Comparison of ENCODE assay signal across 1 cellular context in the genomic region with DNA sequence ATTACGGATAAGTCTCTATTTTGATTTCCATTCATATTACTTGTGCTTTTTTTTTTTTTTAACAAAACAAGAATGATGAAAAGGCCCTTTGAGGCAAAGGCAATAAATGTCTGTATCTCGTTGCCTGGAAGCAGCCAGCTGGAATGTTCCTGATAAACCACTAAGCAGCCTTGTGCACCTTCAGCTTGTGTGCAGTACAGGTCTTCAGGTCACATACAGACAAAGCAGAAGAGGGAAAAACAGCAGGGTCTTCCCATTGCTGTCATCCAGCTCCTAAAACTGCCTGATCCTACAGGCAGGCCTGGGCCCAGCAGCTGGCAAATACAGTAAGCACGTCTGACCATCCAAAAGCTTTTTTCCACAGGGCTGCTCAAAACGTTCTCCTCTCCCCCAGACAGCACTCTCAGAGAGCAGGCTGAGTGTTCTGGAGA.
TF ChIP-seq lines count a peak whose summit lies in the region.

No MANE protein-coding gene starts in this region.

TF ChIP-seq in IMR-90, 13 proteins besides CTCF, POLR2A, EP300 and RAD21:
- TF ChIP-seq NFE2L2 (IDR thresholded peaks at IDR 0.05; ENCODE audit: low read depth, low read length) (no peak), ELK1 (IDR thresholded peaks at IDR 0.05; ENCODE audit: borderline replicate concordance, low read depth, low read length) (no peak), RCOR1 (IDR thresholded peaks at IDR 0.05; ENCODE audit: insufficient replicate concordance, low read length) (no peak), SMC3 (IDR thresholded peaks at IDR 0.05; ENCODE audit: low read depth, low read length) (no peak), BHLHE40 (IDR thresholded peaks at IDR 0.05; ENCODE audit: low read depth, low read length) (no peak), CHD1 (IDR thresholded peaks at IDR 0.05; ENCODE audit: low read depth, low read length) (no peak), MXI1 (IDR thresholded peaks at IDR 0.05; ENCODE audit: borderline replicate concordance, low read depth, low read length) (no peak), MAZ (IDR thresholded peaks at IDR 0.05; ENCODE audit: borderline replicate concordance, low read depth, low read length) (no peak), CEBPB (IDR thresholded peaks at IDR 0.05; ENCODE audit: low read depth, low read length) (no peak), RFX5 (IDR thresholded peaks at IDR 0.05; ENCODE audit: low read depth, low read length) (no peak), FOS (IDR thresholded peaks at IDR 0.05; ENCODE audit: low read depth, low read length) (no peak)
- TF ChIP-seq, protein P1, sequence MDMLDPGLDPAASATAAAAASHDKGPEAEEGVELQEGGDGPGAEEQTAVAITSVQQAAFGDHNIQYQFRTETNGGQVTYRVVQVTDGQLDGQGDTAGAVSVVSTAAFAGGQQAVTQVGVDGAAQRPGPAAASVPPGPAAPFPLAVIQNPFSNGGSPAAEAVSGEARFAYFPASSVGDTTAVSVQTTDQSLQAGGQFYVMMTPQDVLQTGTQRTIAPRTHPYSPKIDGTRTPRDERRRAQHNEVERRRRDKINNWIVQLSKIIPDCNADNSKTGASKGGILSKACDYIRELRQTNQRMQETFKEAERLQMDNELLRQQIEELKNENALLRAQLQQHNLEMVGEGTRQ (IDR thresholded peaks at IDR 0.05; ENCODE audit: low read depth, low read length), result no peak
